17 cellular contexts compared by ENCODE assay signal in genomic region chr1:230332429-230333088, GRCh38.
DNase-seq lines count a peak whose midpoint lies in the region; ATAC-seq, FAIRE-seq and TF ChIP-seq lines count a peak whose summit lies in the region.
"Had no signal": no experiment of that assay in that cellular context is flagged by ENCODE, and none has a peak within 500 bp of the region (broad histone marks: within the 10 kb centered on the region; RNA-seq: fewer than 3 reads in every experiment).

No MANE protein-coding gene starts in this region.

- no peaks in the 10 kb centered on the region for H4K20me1 ChIP-seq in astrocyte (ENCODE audit: insufficient read depth, low read length)

- H3K4me1 Mint-ChIP-seq in astrocyte (ENCODE audit: low read depth, unreplicated experiment) (peaks cover 52% of the 10 kb centered on the region), nephron progenitor cell (peaks cover 7% of the 10 kb centered on the region)

- H3K36me3 Mint-ChIP-seq in astrocyte (ENCODE audit: low read depth, unreplicated experiment) (peaks cover 17% of the 10 kb centered on the region), nephron progenitor cell (ENCODE audit: low read depth) (no peaks in the 10 kb centered on the region)

- H3K27ac ChIP-seq in astrocyte (ENCODE audit: low read depth, low read length): no peak overlapping the region
- H3K27ac ChIP-seq: SJCRH30, suprapubic skin had no signal

- H3K27ac Mint-ChIP-seq in astrocyte (ENCODE audit: unreplicated experiment): no peak overlapping the region
- no peak overlapping the region for H3K27ac Mint-ChIP-seq in nephron progenitor cell
- H3K27ac Mint-ChIP-seq: activated B cell treated with CpG ODN at 0.5 μM for 24 hours, HFFc6 had no signal

- H3K4me2 ChIP-seq in astrocyte (ENCODE audit: low read length): peak overlapping the region; percentile 59

- H3K27me3 Mint-ChIP-seq in astrocyte (ENCODE audit: low read depth, unreplicated experiment): no peaks in the 10 kb centered on the region
- peaks cover 23% of the 10 kb centered on the region for H3K27me3 Mint-ChIP-seq in nephron progenitor cell (ENCODE audit: low read depth, poor library complexity)

- peaks cover 5% of the 10 kb centered on the region for H3K4me1 ChIP-seq in astrocyte (ENCODE audit: insufficient read depth, low read length)
- H3K4me1 ChIP-seq in iPS-15b (ENCODE audit: control insufficient read depth, insufficient read depth, low read length): peaks cover 3% of the 10 kb centered on the region
- H3K4me1 ChIP-seq: suprapubic skin had no signal

- no peaks in the 10 kb centered on the region for H3K36me3 ChIP-seq in astrocyte (ENCODE audit: insufficient read depth, low read length)
- H3K36me3 ChIP-seq in iPS-15b (ENCODE audit: control insufficient read depth, insufficient read depth, low read length): no peaks in the 10 kb centered on the region
- H3K36me3 ChIP-seq: SJCRH30, suprapubic skin had no signal

- no peak for TF ChIP-seq CTCF in astrocyte (IDR thresholded peaks at IDR 0.05; ENCODE audit: insufficient read depth, low read depth, low read length)
- TF ChIP-seq CTCF in nephron progenitor cell (IDR thresholded peaks at IDR 0.05): no peak

- H3K4me3 Mint-ChIP-seq in astrocyte (ENCODE audit: unreplicated experiment) (no peak overlapping the region), nephron progenitor cell (peak overlapping the region; percentile 80)
- H3K4me3 Mint-ChIP-seq: activated B cell treated with CpG ODN at 0.5 μM for 24 hours; activated T-helper 17 cell treated with anti-CD3 and anti-CD28 coated beads, Interleukin-2, amount 50 U/mL, for 72 hours; HFFc6 had no signal

- H2AFZ ChIP-seq in astrocyte (ENCODE audit: low read depth, low read length): peak overlapping the region; percentile 9

- H3K9me3 Mint-ChIP-seq in astrocyte (ENCODE audit: unreplicated experiment): no peaks in the 10 kb centered on the region
- no peaks in the 10 kb centered on the region for H3K9me3 Mint-ChIP-seq in nephron progenitor cell
- H3K9me3 Mint-ChIP-seq: activated B cell treated with CpG ODN at 0.5 μM for 24 hours; activated T-helper 17 cell treated with anti-CD3 and anti-CD28 coated beads, Interleukin-2, amount 50 U/mL, for 72 hours had no signal

- no peak for ATAC-seq in HG02852 (IDR thresholded peaks at IDR 0.05; ENCODE audit: unreplicated experiment)
- no peak for ATAC-seq in HG02798 (IDR thresholded peaks at IDR 0.05; ENCODE audit: poor library complexity, unreplicated experiment)
- ATAC-seq in GM18502 (IDR thresholded peaks at IDR 0.05; ENCODE audit: poor library complexity, unreplicated experiment): no peak
- ATAC-seq: activated T-helper 17 cell treated with anti-CD3 and anti-CD28 coated beads, Interleukin-2, amount 50 U/mL, for 72 hours; left ventricle myocardium superior had no signal

- H3K9ac ChIP-seq in astrocyte (ENCODE audit: low read length) (no peak overlapping the region), iPS-15b (ENCODE audit: low read depth, low read length) (peak overlapping the region; percentile 47)

- H3K4me3 ChIP-seq in astrocyte (ENCODE audit: insufficient read depth, low read depth, low read length) (peak overlapping the region; percentile 28), iPS-15b (ENCODE audit: low read depth, low read length) (peak overlapping the region; percentile 65)
- H3K4me3 ChIP-seq: SJCRH30, suprapubic skin had no signal

- DNase-seq in astrocyte (ENCODE audit: low read depth) (peak; percentile 18), nephron progenitor cell (peak; percentile 68), ureter (ENCODE audit: low spot score) (peak; percentile 50)
- DNase-seq: activated B cell treated with CpG ODN at 0.5 μM for 24 hours; HFFc6; left ventricle myocardium superior; NCI-H187 treated with DMSO at 0.1 percent for 48 hours; NCI-H526; SJCRH30; stimulated activated CD4-positive, alpha-beta T cell treated with anti-CD3 and anti-CD28 coated beads, Interleukin-1b, Interleukin-23, amount 100 ng/mL, for 48 hours; T-helper 2 cell had no signal

- no peaks in the 10 kb centered on the region for H3K79me2 ChIP-seq in astrocyte (ENCODE audit: insufficient read depth, low read length)

- no peaks in the 10 kb centered on the region for H3K9me3 ChIP-seq in astrocyte (ENCODE audit: insufficient read depth, low read depth, low read length)
- no peaks in the 10 kb centered on the region for H3K9me3 ChIP-seq in iPS-15b (ENCODE audit: control insufficient read depth, insufficient read depth, low read length)
- H3K9me3 ChIP-seq: SJCRH30, suprapubic skin had no signal

- H3K27me3 ChIP-seq in astrocyte (ENCODE audit: insufficient read depth, low read length) (no peaks in the 10 kb centered on the region), iPS-15b (ENCODE audit: control insufficient read depth, insufficient read depth, low read length) (no peaks in the 10 kb centered on the region)
- H3K27me3 ChIP-seq: SJCRH30 had no signal

- FAIRE-seq in astrocyte (lab: Jason Lieb, UNC): no peak

Comparison
In these comparisons a context has a peak if more than half of its experiments do, and no peak if none do; other contexts are left out.
1. DNase-seq: peak in every context shown above with its lines; median percentile 68 in nephron progenitor cell; 50 in ureter; 18 in astrocyte.